1 cellular context compared by ENCODE assay signal in genomic region chr12:39372929-39373328, GRCh38.
TF ChIP-seq lines count a peak whose summit lies in the region.

No MANE protein-coding gene starts in this region.

TF ChIP-seq in GM12878, 131 proteins besides CTCF, POLR2A, EP300 and RAD21 (continued from another document and continues in another):
- TF ChIP-seq, protein P1, sequence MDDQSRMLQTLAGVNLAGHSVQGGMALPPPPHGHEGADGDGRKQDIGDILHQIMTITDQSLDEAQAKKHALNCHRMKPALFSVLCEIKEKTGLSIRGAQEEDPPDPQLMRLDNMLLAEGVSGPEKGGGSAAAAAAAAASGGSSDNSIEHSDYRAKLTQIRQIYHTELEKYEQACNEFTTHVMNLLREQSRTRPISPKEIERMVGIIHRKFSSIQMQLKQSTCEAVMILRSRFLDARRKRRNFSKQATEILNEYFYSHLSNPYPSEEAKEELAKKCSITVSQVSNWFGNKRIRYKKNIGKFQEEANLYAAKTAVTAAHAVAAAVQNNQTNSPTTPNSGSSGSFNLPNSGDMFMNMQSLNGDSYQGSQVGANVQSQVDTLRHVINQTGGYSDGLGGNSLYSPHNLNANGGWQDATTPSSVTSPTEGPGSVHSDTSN (IDR thresholded peaks at IDR 0.05; ENCODE audit: insufficient replicate concordance, low read depth, low read length), result no peak
- TF ChIP-seq, protein P2, sequence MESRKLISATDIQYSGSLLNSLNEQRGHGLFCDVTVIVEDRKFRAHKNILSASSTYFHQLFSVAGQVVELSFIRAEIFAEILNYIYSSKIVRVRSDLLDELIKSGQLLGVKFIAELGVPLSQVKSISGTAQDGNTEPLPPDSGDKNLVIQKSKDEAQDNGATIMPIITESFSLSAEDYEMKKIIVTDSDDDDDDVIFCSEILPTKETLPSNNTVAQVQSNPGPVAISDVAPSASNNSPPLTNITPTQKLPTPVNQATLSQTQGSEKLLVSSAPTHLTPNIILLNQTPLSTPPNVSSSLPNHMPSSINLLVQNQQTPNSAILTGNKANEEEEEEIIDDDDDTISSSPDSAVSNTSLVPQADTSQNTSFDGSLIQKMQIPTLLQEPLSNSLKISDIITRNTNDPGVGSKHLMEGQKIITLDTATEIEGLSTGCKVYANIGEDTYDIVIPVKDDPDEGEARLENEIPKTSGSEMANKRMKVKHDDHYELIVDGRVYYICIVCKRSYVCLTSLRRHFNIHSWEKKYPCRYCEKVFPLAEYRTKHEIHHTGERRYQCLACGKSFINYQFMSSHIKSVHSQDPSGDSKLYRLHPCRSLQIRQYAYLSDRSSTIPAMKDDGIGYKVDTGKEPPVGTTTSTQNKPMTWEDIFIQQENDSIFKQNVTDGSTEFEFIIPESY (IDR thresholded peaks at IDR 0.05), result no peak
- TF ChIP-seq IRF4 (IDR thresholded peaks at IDR 0.05; ENCODE audit: low read depth, low read length) (no peak), GATAD2B (conservative IDR thresholded peaks at IDR 0.05; ENCODE audit: low read depth) (no peak), NFXL1 (IDR thresholded peaks at IDR 0.05; ENCODE audit: borderline replicate concordance) (no peak), MLLT1 (IDR thresholded peaks at IDR 0.05) (no peak), BCL11A (IDR thresholded peaks at IDR 0.05; ENCODE audit: low read depth, low read length) (no peak), CBFB (IDR thresholded peaks at IDR 0.05; ENCODE audit: low read depth) (no peak), MTA3 (IDR thresholded peaks at IDR 0.05; ENCODE audit: borderline replicate concordance, low read length) (peak; percentile 81; the same call in 1 of the 2 replicates), ETV6 (conservative IDR thresholded peaks at IDR 0.05 in 1 of 2, IDR thresholded peaks at IDR 0.05 in 1 of 2; ENCODE audit: borderline replicate concordance in 1 of 2, low read depth in 1 of 2) (peak in 1 of 2 experiments; percentile 44; a peak in 1 of 4 replicates), RFX5 (IDR thresholded peaks at IDR 0.05; ENCODE audit: low read depth, low read length) (no peak), NBN (IDR thresholded peaks at IDR 0.05) (0 out of 2 replicates have a peak, but pooled peaks have one; percentile 32), JUND (IDR thresholded peaks at IDR 0.05; ENCODE audit: low read depth, low read length) (no peak), POLR2AphosphoS5 (IDR thresholded peaks at IDR 0.05; ENCODE audit: low read length) (no peak), MTA2 (IDR thresholded peaks at IDR 0.05; ENCODE audit: low read depth) (peak; percentile 61), MAX (IDR thresholded peaks at IDR 0.05; ENCODE audit: low read depth, low read length) (no peak), SIN3A (IDR thresholded peaks at IDR 0.05; ENCODE audit: low read depth, low read length) (no peak), POLR2AphosphoS2 (IDR thresholded peaks at IDR 0.05; ENCODE audit: low read depth, low read length) (no peak), CREB1 (IDR thresholded peaks at IDR 0.05; ENCODE audit: low read depth) (no peak), SREBF1 (IDR thresholded peaks at IDR 0.05; ENCODE audit: low read length) (no peak), GABPA (IDR thresholded peaks at IDR 0.05; ENCODE audit: low read depth) (no peak), SMC3 (IDR thresholded peaks at IDR 0.05; ENCODE audit: borderline replicate concordance, low read length) (no peak), BHLHE40 (IDR thresholded peaks at IDR 0.05; ENCODE audit: borderline replicate concordance in 1 of 2, low read depth in 2 of 2, low read length in 1 of 2) (no peak), BMI1 (IDR thresholded peaks at IDR 0.05; ENCODE audit: borderline replicate concordance) (no peak), CBX3 (IDR thresholded peaks at IDR 0.05; ENCODE audit: borderline replicate concordance, low read depth) (no peak), RBBP5 (conservative IDR thresholded peaks at IDR 0.05) (no peak), KAT2A (conservative IDR thresholded peaks at IDR 0.05; ENCODE audit: control insufficient read depth, low read depth, low read length) (no peak), STAT3 (IDR thresholded peaks at IDR 0.05; ENCODE audit: low read depth, low read length) (no peak), MEF2A (IDR thresholded peaks at IDR 0.05; ENCODE audit: insufficient read depth, low read depth, low read length) (0 out of 2 replicates have a peak, but pooled peaks have one; percentile 18), MEF2B (IDR thresholded peaks at IDR 0.05; ENCODE audit: partially characterized antibody, poor library complexity, severe bottlenecking) (peak; percentile 47), SMAD5 (IDR thresholded peaks at IDR 0.05; ENCODE audit: low read depth) (no peak), RELA (IDR thresholded peaks at IDR 0.05; ENCODE audit: borderline replicate concordance, partially characterized antibody) (no peak), PAX8 (IDR thresholded peaks at IDR 0.05) (no peak), RUNX3 (IDR thresholded peaks at IDR 0.05; ENCODE audit: low read length) (peak; percentile 59), SRF (IDR thresholded peaks at IDR 0.05; ENCODE audit: low read depth in 2 of 2, low read length in 2 of 2) (no peak), ZNF622 (IDR thresholded peaks at IDR 0.05) (no peak), TBL1XR1 (IDR thresholded peaks at IDR 0.05; ENCODE audit: low read depth, low read length) (no peak), CHD4 (IDR thresholded peaks at IDR 0.05) (no peak), SUZ12 (IDR thresholded peaks at IDR 0.05; ENCODE audit: unreplicated experiment) (no peak), ZNF217 (IDR thresholded peaks at IDR 0.05) (no peak), STAT1 (conservative IDR thresholded peaks at IDR 0.05) (no peak), SP1 (IDR thresholded peaks at IDR 0.05; ENCODE audit: low read depth, low read length) (peak; percentile 4), SREBF2 (IDR thresholded peaks at IDR 0.05; ENCODE audit: low read length) (no peak), ZBED1 (IDR thresholded peaks at IDR 0.05; ENCODE audit: borderline replicate concordance) (no peak), JUNB (IDR thresholded peaks at IDR 0.05) (no peak), CHD1 (IDR thresholded peaks at IDR 0.05; ENCODE audit: low read depth, low read length) (no peak), FOXM1 (IDR thresholded peaks at IDR 0.05; ENCODE audit: low read depth, low read length) (0 out of 2 replicates have a peak, but pooled peaks have one; percentile 36), IKZF2 (IDR thresholded peaks at IDR 0.05) (peak; percentile 56 to 65), DPF2 (IDR thresholded peaks at IDR 0.05) (no peak), WRNIP1 (IDR thresholded peaks at IDR 0.05; ENCODE audit: borderline replicate concordance, low read depth, low read length) (no peak), NFIC (IDR thresholded peaks at IDR 0.05; ENCODE audit: low read depth, low read length) (peak; percentile 42; the same call in 1 of the 2 replicates), TCF3 (IDR thresholded peaks at IDR 0.05; ENCODE audit: borderline replicate concordance, insufficient read depth, low read depth, low read length) (no peak), ATF7 (IDR thresholded peaks at IDR 0.05; ENCODE audit: low read depth) (no peak), SMAD1 (IDR thresholded peaks at IDR 0.05; ENCODE audit: low read depth, partially characterized antibody) (no peak), ESRRA (IDR thresholded peaks at IDR 0.05; ENCODE audit: low read length) (no peak), SPI1 (IDR thresholded peaks at IDR 0.05; ENCODE audit: borderline replicate concordance, insufficient read depth, low read depth, low read length) (peak; percentile 61), ZNF24 (IDR thresholded peaks at IDR 0.05) (no peak), FOXK2 (IDR thresholded peaks at IDR 0.05) (no peak), ZZZ3 (IDR thresholded peaks at IDR 0.05; ENCODE audit: control insufficient read depth, insufficient read length, low read depth) (no peak), HDAC2 (IDR thresholded peaks at IDR 0.05) (no peak)
- TF ChIP-seq, protein P3, sequence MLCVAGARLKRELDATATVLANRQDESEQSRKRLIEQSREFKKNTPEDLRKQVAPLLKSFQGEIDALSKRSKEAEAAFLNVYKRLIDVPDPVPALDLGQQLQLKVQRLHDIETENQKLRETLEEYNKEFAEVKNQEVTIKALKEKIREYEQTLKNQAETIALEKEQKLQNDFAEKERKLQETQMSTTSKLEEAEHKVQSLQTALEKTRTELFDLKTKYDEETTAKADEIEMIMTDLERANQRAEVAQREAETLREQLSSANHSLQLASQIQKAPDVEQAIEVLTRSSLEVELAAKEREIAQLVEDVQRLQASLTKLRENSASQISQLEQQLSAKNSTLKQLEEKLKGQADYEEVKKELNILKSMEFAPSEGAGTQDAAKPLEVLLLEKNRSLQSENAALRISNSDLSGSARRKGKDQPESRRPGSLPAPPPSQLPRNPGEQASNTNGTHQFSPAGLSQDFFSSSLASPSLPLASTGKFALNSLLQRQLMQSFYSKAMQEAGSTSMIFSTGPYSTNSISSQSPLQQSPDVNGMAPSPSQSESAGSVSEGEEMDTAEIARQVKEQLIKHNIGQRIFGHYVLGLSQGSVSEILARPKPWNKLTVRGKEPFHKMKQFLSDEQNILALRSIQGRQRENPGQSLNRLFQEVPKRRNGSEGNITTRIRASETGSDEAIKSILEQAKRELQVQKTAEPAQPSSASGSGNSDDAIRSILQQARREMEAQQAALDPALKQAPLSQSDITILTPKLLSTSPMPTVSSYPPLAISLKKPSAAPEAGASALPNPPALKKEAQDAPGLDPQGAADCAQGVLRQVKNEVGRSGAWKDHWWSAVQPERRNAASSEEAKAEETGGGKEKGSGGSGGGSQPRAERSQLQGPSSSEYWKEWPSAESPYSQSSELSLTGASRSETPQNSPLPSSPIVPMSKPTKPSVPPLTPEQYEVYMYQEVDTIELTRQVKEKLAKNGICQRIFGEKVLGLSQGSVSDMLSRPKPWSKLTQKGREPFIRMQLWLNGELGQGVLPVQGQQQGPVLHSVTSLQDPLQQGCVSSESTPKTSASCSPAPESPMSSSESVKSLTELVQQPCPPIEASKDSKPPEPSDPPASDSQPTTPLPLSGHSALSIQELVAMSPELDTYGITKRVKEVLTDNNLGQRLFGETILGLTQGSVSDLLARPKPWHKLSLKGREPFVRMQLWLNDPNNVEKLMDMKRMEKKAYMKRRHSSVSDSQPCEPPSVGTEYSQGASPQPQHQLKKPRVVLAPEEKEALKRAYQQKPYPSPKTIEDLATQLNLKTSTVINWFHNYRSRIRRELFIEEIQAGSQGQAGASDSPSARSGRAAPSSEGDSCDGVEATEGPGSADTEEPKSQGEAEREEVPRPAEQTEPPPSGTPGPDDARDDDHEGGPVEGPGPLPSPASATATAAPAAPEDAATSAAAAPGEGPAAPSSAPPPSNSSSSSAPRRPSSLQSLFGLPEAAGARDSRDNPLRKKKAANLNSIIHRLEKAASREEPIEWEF (IDR thresholded peaks at IDR 0.05; ENCODE audit: insufficient replicate concordance, low read depth, low read length), result no peak
- TF ChIP-seq, protein P4, sequence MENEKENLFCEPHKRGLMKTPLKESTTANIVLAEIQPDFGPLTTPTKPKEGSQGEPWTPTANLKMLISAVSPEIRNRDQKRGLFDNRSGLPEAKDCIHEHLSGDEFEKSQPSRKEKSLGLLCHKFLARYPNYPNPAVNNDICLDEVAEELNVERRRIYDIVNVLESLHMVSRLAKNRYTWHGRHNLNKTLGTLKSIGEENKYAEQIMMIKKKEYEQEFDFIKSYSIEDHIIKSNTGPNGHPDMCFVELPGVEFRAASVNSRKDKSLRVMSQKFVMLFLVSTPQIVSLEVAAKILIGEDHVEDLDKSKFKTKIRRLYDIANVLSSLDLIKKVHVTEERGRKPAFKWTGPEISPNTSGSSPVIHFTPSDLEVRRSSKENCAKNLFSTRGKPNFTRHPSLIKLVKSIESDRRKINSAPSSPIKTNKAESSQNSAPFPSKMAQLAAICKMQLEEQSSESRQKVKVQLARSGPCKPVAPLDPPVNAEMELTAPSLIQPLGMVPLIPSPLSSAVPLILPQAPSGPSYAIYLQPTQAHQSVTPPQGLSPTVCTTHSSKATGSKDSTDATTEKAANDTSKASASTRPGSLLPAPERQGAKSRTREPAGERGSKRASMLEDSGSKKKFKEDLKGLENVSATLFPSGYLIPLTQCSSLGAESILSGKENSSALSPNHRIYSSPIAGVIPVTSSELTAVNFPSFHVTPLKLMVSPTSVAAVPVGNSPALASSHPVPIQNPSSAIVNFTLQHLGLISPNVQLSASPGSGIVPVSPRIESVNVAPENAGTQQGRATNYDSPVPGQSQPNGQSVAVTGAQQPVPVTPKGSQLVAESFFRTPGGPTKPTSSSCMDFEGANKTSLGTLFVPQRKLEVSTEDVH (IDR thresholded peaks at IDR 0.05; ENCODE audit: low read depth, partially characterized antibody), result no peak
- TF ChIP-seq, protein P5, sequence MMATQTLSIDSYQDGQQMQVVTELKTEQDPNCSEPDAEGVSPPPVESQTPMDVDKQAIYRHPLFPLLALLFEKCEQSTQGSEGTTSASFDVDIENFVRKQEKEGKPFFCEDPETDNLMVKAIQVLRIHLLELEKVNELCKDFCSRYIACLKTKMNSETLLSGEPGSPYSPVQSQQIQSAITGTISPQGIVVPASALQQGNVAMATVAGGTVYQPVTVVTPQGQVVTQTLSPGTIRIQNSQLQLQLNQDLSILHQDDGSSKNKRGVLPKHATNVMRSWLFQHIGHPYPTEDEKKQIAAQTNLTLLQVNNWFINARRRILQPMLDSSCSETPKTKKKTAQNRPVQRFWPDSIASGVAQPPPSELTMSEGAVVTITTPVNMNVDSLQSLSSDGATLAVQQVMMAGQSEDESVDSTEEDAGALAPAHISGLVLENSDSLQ (IDR thresholded peaks at IDR 0.05), result no peak
- TF ChIP-seq, protein P6, sequence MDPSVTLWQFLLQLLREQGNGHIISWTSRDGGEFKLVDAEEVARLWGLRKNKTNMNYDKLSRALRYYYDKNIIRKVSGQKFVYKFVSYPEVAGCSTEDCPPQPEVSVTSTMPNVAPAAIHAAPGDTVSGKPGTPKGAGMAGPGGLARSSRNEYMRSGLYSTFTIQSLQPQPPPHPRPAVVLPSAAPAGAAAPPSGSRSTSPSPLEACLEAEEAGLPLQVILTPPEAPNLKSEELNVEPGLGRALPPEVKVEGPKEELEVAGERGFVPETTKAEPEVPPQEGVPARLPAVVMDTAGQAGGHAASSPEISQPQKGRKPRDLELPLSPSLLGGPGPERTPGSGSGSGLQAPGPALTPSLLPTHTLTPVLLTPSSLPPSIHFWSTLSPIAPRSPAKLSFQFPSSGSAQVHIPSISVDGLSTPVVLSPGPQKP (IDR thresholded peaks at IDR 0.05; ENCODE audit: low read depth, low read length), result no peak
